ENCODE assay signal across 35 cellular contexts in genomic region chr5:121910036-121910435, GRCh38. TPM values are rescaled to one million over a fixed set of nuclear protein-coding genes. Genes with fewer than 3 reads are reported as not detected.
"Had no signal": no experiment of that assay in that cellular context is flagged by ENCODE, and none has a peak within 500 bp of the region (broad histone marks: within the 10 kb centered on the region; RNA-seq: fewer than 3 reads in every experiment).

No MANE protein-coding gene starts in this region.

- H3K4me2 ChIP-seq: smooth muscle cell had no signal

- FAIRE-seq: pancreas had no signal

- H3K27ac ChIP-seq: neutrophil, pancreas, psoas muscle, skin epidermis, spleen, suprapubic skin, testis, tibial artery, transverse colon, upper lobe of right lung, uterus had no signal

- DNase-seq: naive thymus-derived CD8-positive, alpha-beta T cell; nephron progenitor cell; nucleus accumbens; pancreas; psoas muscle; right cardiac atrium; spleen; stimulated activated CD4-positive, alpha-beta T cell treated with anti-CD3 and anti-CD28 coated beads, Interleukin-12 subunit alpha, Interleukin-12 subunit beta, amount 100 ng/mL, for 4 hours; stimulated activated CD4-positive, alpha-beta T cell treated with anti-CD3 and anti-CD28 coated beads, Interleukin-1b, Interleukin-23, amount 100 ng/mL, for 48 hours; stimulated activated CD4-positive, alpha-beta T cell treated with anti-CD3 and anti-CD28 coated beads, Interleukin-4, amount 100 ng/mL, for 1 hour; stimulated activated CD4-positive, alpha-beta T cell treated with anti-CD3 and anti-CD28 coated beads, Interleukin-4, amount 100 ng/mL, for 4 hours; stimulated activated CD8-positive, alpha-beta memory T cell treated with anti-CD3 and anti-CD28 coated beads, Interleukin-4, amount 100 ng/mL, for 48 hours; stimulated activated naive CD4-positive, alpha-beta T cell; stimulated activated naive CD8-positive, alpha-beta T cell treated with anti-CD3 and anti-CD28 coated beads, Interleukin-15, amount 100 ng/mL, for 72 hours; stimulated activated naive CD8-positive, alpha-beta T cell treated with anti-CD3 and anti-CD28 coated beads, Interleukin-15, Interleukin-2, amounts not matched to agents 100 U/mL and 50 U/mL, for 24 hours; substantia nigra; testis; tibial artery; transverse colon; upper lobe of right lung; uterus had no signal

- H3K4me1 ChIP-seq: pancreas, psoas muscle, spleen, suprapubic skin, testis, tibial artery, transverse colon, upper lobe of right lung, uterus had no signal

- H3K36me3 ChIP-seq: neutrophil, pancreas, spleen, suprapubic skin, tibial artery, transverse colon, upper lobe of right lung, uterus had no signal

- H3K4me3 ChIP-seq: pancreas, psoas muscle, skin epidermis, smooth muscle cell, spleen, suprapubic skin, testis, tibial artery, transverse colon, upper lobe of right lung, uterus had no signal

- H3K9me3 ChIP-seq: neutrophil, pancreas, psoas muscle, suprapubic skin, testis, tibial artery, transverse colon, upper lobe of right lung, uterus had no signal

- ATAC-seq: naive thymus-derived CD8-positive, alpha-beta T cell; natural killer cell treated with Interleukin-12 subunit alpha and Interleukin-12 subunit beta and Interleukin-15 and Interleukin-18, amount 100 ng/mL, for 72 hours; pancreas; psoas muscle; right cardiac atrium; sciatic nerve; stimulated activated memory B cell treated with anti-CD40 and anti-IgM and Interleukin-4, amounts not matched to agents 10 μg/mL and 1 μg/mL and 100 μg/mL, for 72 hours; stimulated activated naive CD8-positive, alpha-beta T cell treated with anti-CD3 and anti-CD28 coated beads, Interleukin-15, amount 100 ng/mL, for 72 hours; stimulated activated naive CD8-positive, alpha-beta T cell treated with anti-CD3 and anti-CD28 coated beads, Interleukin-15, Interleukin-2, amounts not matched to agents 100 U/mL and 50 U/mL, for 24 hours; upper lobe of right lung had no signal

- H3K27me3 ChIP-seq: neutrophil, pancreas, spleen, suprapubic skin, testis, tibial artery, transverse colon, upper lobe of right lung, uterus had no signal

RNA-seq across cellular contexts. Expression of gene FTMT, which starts 58.4 kb away (rescaled TPM):
- total RNA-seq: naive thymus-derived CD8-positive, alpha-beta T cell; natural killer cell treated with Interleukin-12 subunit alpha and Interleukin-12 subunit beta and Interleukin-15 and Interleukin-18, amount 100 ng/mL, for 72 hours; neural crest cell; omental fat pad; osteocyte; pancreas; progenitor cell of endocrine pancreas; psoas muscle; renal cortical epithelial cell; right cardiac atrium; sciatic nerve; smooth muscle cell; spleen; suprapubic skin; transverse colon; upper lobe of right lung; urinary bladder; uterus had no signal
- polyA plus RNA-seq: naive thymus-derived CD8-positive, alpha-beta T cell; pancreas; psoas muscle; right cardiac atrium; smooth muscle cell; spleen; thymus; urinary bladder had no signal
